ENCODE assay signal across 8 cellular contexts in genomic region chr5:62305358-62305714, GRCh38. TPM values are rescaled to one million over a fixed set of nuclear protein-coding genes. Genes with fewer than 3 reads are reported as not detected.
DNase-seq lines count a peak whose midpoint lies in the region; ATAC-seq and TF ChIP-seq lines count a peak whose summit lies in the region.

No MANE protein-coding gene starts in this region.

- peak overlapping the region; percentile 47 for H3K9ac ChIP-seq in HCT116 (ENCODE audit: low read length)

- no peaks in the 10 kb centered on the region for H3K36me3 ChIP-seq in HCT116 (ENCODE audit: control insufficient read depth in 1 of 2, insufficient read depth in 2 of 2, low read length in 2 of 2)

- peak overlapping the region; percentile 96 to 98 for H3K27ac Mint-ChIP-seq in T-cell

- H3K4me3 ChIP-seq in HCT116 (replicated peaks in 1 of 2; ENCODE audit: low read depth in 1 of 2, low read length in 2 of 2), result peak overlapping the region; percentile 23 to 87
- peak overlapping the region; percentile 59 for H3K4me3 ChIP-seq in fibroblast of villous mesenchyme (ENCODE audit: low read depth, low read length)
- peak overlapping the region; percentile 64 to 99 (median 95) for H3K4me3 ChIP-seq in skin epidermis

- CTCF ChIA-PET in HCT116 (lab: Charles Lee), result no interaction called here
- CTCF ChIA-PET in T-cell (lab: Charles Lee), result interaction anchor here in 1 of 2 donors (0.9 to 1.7 kb wide), 8 partner anchors 9 to 98 kb away, joined by 3 to 17 read pairs (median 4); partner anchors contain the start of gene DIMT1

- no peak for TF ChIP-seq POLR2A in HCT116 (IDR thresholded peaks at IDR 0.05; ENCODE audit: borderline replicate concordance, extremely low read depth, insufficient read depth, insufficient read length)

- H3K9me3 ChIP-seq in HCT116 (ENCODE audit: control insufficient read depth in 1 of 2, insufficient read depth in 1 of 2, low read depth in 1 of 2, low read length in 2 of 2), result no peaks in the 10 kb centered on the region

- RAD21 ChIA-PET in HCT116 (lab: Charles Lee; ENCODE audit: low non-redundant PET in 1 of 2, low total read pairs in 2 of 2, uncharacterized antibody in 2 of 2, unreplicated experiment in 2 of 2), result no interaction called here

- no peaks in the 10 kb centered on the region for H3K27me3 ChIP-seq in HCT116 (ENCODE audit: insufficient read depth, low read length)

- H3K79me2 ChIP-seq in HCT116 (ENCODE audit: insufficient read depth, low read length), result peaks cover 41% of the 10 kb centered on the region

- no peaks in the 10 kb centered on the region for H4K20me1 ChIP-seq in HCT116 (ENCODE audit: insufficient read depth)

- H3K27me3 Mint-ChIP-seq in T-cell, result no peaks in the 10 kb centered on the region

- peak overlapping the region; percentile 88 for H3K4me2 ChIP-seq in HCT116 (ENCODE audit: low read length)

- H3K27ac ChIP-seq in HCT116 (ENCODE audit: low read depth, low read length) (peak overlapping the region; percentile 80), skin epidermis (peak overlapping the region in 20 of 21 experiments; percentile 84 to 97 (median 92))

- no peaks in the 10 kb centered on the region for H3K9me2 ChIP-seq in HCT116 (ENCODE audit: insufficient read depth)

- DNase-seq in HCT116 (ENCODE audit: low read depth, low spot score) (no peak), T-cell (peak in 2 of 34 experiments; percentile 12 to 19), fibroblast of villous mesenchyme (ENCODE audit: low read depth) (no peak), NCI-H2029 treated with DMSO at 0.1 percent for 48 hours (lab: John Stamatoyannopoulos, UW) (no peak), iPS-NIHi7 (ENCODE audit: extremely low spot score) (no peak), Kasumi-1 (lab: John Stamatoyannopoulos, UW) (no peak), occipital lobe (lab: John Stamatoyannopoulos, UW) (no peak)

- BruUV-seq in HCT116 (replicated peaks; lab: Mats Ljungman, UMichigan), result TSS peak; percentile 93

- POLR2A ChIA-PET in HCT116 (lab: Charles Lee) (interaction anchor here (0.8 to 0.9 kb wide), 2 partner anchors 8 to 24 kb away, joined by 3 to 4 read pairs; no protein-coding TSS in a partner anchor), T-cell (lab: Charles Lee) (interaction anchor here (0.6 to 1.6 kb wide), 8 partner anchors 10 to 107 kb away, joined by 3 to 9 read pairs (median 4); partner anchors contain the start of genes DIMT1 (in 1 of the 2) and IPO11 (in 1 of the 2))

- intact Hi-C loops in HCT116 (cut with micrococcal nuclease), result no loop called here

- no peak for TF ChIP-seq RAD21 in HCT116 (IDR thresholded peaks at IDR 0.05; ENCODE audit: low read depth)

- H3K4me3 Mint-ChIP-seq in T-cell, result peak overlapping the region; percentile 82 to 95 (median 84)

- TF ChIP-seq CTCF in HCT116 (IDR thresholded peaks at IDR 0.05 in 2 of 3, conservative IDR thresholded peaks at IDR 0.05 in 1 of 3; ENCODE audit: borderline replicate concordance in 1 of 3, insufficient read depth in 1 of 3, low read depth in 2 of 3, low read length in 2 of 3), result no peak
- no peak for TF ChIP-seq CTCF in fibroblast of villous mesenchyme (IDR thresholded peaks at IDR 0.05; ENCODE audit: insufficient read depth, low read depth, low read length)

- H3K4me1 Mint-ChIP-seq in T-cell, result peaks cover 42 to 51% (median 48%) of the 10 kb centered on the region in 3 donors

- H2AFZ ChIP-seq in HCT116 (ENCODE audit: low read depth, low read length, poor library complexity, severe bottlenecking), result peak overlapping the region; percentile 81

- H3K4me1 ChIP-seq in HCT116 (ENCODE audit: control insufficient read depth in 1 of 2, insufficient read depth in 2 of 2, low read length in 2 of 2), result peaks cover 10 to 20% of the 10 kb centered on the region in 2 experiments

- ATAC-seq in HCT116, result no peak
- peak in 3 of 4 experiments; percentile 16 to 21 (median 21) for ATAC-seq in T-cell (replicated peaks in 1 of 4)

- peaks cover 19% of the 10 kb centered on the region for H3K36me3 Mint-ChIP-seq in T-cell

- H3K9me3 Mint-ChIP-seq in T-cell, result no peaks in the 10 kb centered on the region

TF ChIP-seq in HCT116, 20 proteins besides CTCF, POLR2A, EP300 and RAD21:
- TF ChIP-seq MAX (IDR thresholded peaks at IDR 0.05) (no peak), ZBTB33 (IDR thresholded peaks at IDR 0.05; ENCODE audit: extremely low read depth, insufficient replicate concordance, low read length) (no peak), EZH2 (IDR thresholded peaks at IDR 0.05) (no peak), SRF (IDR thresholded peaks at IDR 0.05; ENCODE audit: low read depth) (no peak), JUND (IDR thresholded peaks at IDR 0.05) (no peak), ZNF274 (IDR thresholded peaks at IDR 0.05; ENCODE audit: low read depth, low read length) (no peak), ELF1 (IDR thresholded peaks at IDR 0.05; ENCODE audit: borderline replicate concordance, low read depth) (no peak), ZFX (IDR thresholded peaks at IDR 0.05) (no peak), POLR2AphosphoS5 (IDR thresholded peaks at IDR 0.05; ENCODE audit: low read depth, low read length) (no peak)

RNA-seq across cellular contexts. Expression of gene KIF2A, which starts 0.7 kb away (rescaled TPM):
- total RNA-seq in HCT116 (2021; ENCODE audit: unreplicated experiment) (42.9 TPM), T-cell (100 to 1,000 TPM in 4 of 5 donors, 10 to 100 TPM in 1; 99.8 to 122 (median 107) TPM), fibroblast of villous mesenchyme (58.3 and 69.1 TPM in 2 replicates), occipital lobe (285 TPM)
- 12.5 and 19.4 TPM in 2 replicates for polyA plus RNA-seq in HCT116 (2012)
